Comparison of ENCODE assay signal across 26 cellular contexts in genomic region chr12:109286252-109286651, GRCh38. TPM values are rescaled to one million over a fixed set of nuclear protein-coding genes. Genes with fewer than 3 reads are reported as not detected.
"Had no signal": no experiment of that assay in that cellular context is flagged by ENCODE, and none has a peak within 500 bp of the region (broad histone marks: within the 10 kb centered on the region; RNA-seq: fewer than 3 reads in every experiment).

No MANE protein-coding gene starts in this region.

- H3K9me3 ChIP-seq: SJSA1 had no signal

- H3K4me1 ChIP-seq: SJSA1 had no signal

- H3K4me3 ChIP-seq: SJSA1, SK-N-MC had no signal

- ATAC-seq: HepG2 had no signal

- FAIRE-seq: HepG2, RCC 7860 had no signal

- H3K36me3 ChIP-seq: SJSA1 had no signal

- H3K27me3 ChIP-seq: SJSA1 had no signal

- H3K27ac ChIP-seq: SJSA1, SK-N-MC had no signal

- DNase-seq: KBM-7, MV-4-11, NCI-H1048, NCI-H1105, NCI-H1417, NCI-H1436 treated with DMSO at 0.1 percent for 48 hours, NCI-H1694, NCI-H187 treated with DMSO at 0.1 percent for 48 hours, NCI-H2029 treated with DMSO at 0.1 percent for 48 hours, NCI-H345, NCI-H446 treated with DMSO at 0.1 percent for 48 hours, NCI-H510A treated with DMSO at 0.1 percent for 48 hours, NCI-H526, NCI-H82, Right ventricle myocardium superior, RPMI8226, SIG-M5, T-helper 1 cell had no signal

RNA-seq across cellular contexts. Expression of gene FOXN4, which starts 22.8 kb away (rescaled TPM):
- total RNA-seq: HT1080, LHCN-M2, MCF 10A, Right ventricle myocardium superior, SJSA1 had no signal
- polyA plus RNA-seq: HepG2, IgD-negative memory B cell had no signal
